In genomic region chr3:161413855-161414210, GRCh38 we compare ENCODE assay signal across 19 cellular contexts. TPM values are rescaled to one million over a fixed set of nuclear protein-coding genes. Genes with fewer than 3 reads are reported as not detected.
A peak's percentile ranks its signal among the peaks of the same experiment; 100 is the strongest.
DNase-seq lines count a peak whose midpoint lies in the region; ATAC-seq, FAIRE-seq and TF ChIP-seq lines count a peak whose summit lies in the region.
"Had no signal": no experiment of that assay in that cellular context is flagged by ENCODE, and none has a peak within 500 bp of the region (broad histone marks: within the 10 kb centered on the region; RNA-seq: fewer than 3 reads in every experiment).

No MANE protein-coding gene starts in this region.

- no peaks in the 10 kb centered on the region for H3K9me3 ChIP-seq in kidney (ENCODE audit: control insufficient read depth in 1 of 2, low read length in 2 of 2)
- H3K9me3 ChIP-seq: heart right ventricle had no signal

- TF ChIP-seq CTCF in kidney (IDR thresholded peaks at IDR 0.05; ENCODE audit: borderline replicate concordance, extremely low read depth, insufficient read depth) = no peak

- H3K36me3 ChIP-seq in kidney (ENCODE audit: control insufficient read depth in 1 of 2, insufficient read depth in 2 of 2, low read length in 2 of 2) = no peaks in the 10 kb centered on the region
- H3K36me3 ChIP-seq: heart right ventricle, spleen had no signal

- no peak for DNase-seq in epithelial cell of prostate (ENCODE audit: low read depth, low spot score)
- no peak for DNase-seq in COR-L47 (lab: John Stamatoyannopoulos, UW)
- no peak for DNase-seq in Ammon's horn (ENCODE audit: low spot score)
- no peak for DNase-seq in NCI-H510A (lab: John Stamatoyannopoulos, UW)
- DNase-seq in kidney = no peak
- DNase-seq: activated CD4-positive, alpha-beta memory T cell treated with anti-CD3 and anti-CD28 coated beads for 36 hours; activated T-cell treated with anti-CD3 and anti-CD28 coated beads, Interleukin-2, amount 50 U/mL, for 48 hours; DMS153; naive B cell; NCI-H2107; NCI-H82; spleen; stimulated activated naive CD4-positive, alpha-beta T cell treated with Interleukin-2 at 50 U/mL for 16 hours had no signal

- peak overlapping the region; percentile 90 for H3K27ac ChIP-seq in epithelial cell of prostate
- no peak overlapping the region for H3K27ac ChIP-seq in kidney (ENCODE audit: low read depth in 2 of 2, low read length in 2 of 2)
- H3K27ac ChIP-seq: spleen had no signal

- no peak for FAIRE-seq in kidney (lab: Jason Lieb, UNC)

- no peak overlapping the region for H3K9ac ChIP-seq in kidney (ENCODE audit: low read length in 2 of 2)

- peaks cover 0 to 3% of the 10 kb centered on the region in 2 donors for H3K4me1 ChIP-seq in kidney (ENCODE audit: control insufficient read depth in 1 of 2, insufficient read depth in 1 of 2, low read depth in 1 of 2, low read length in 2 of 2)
- H3K4me1 ChIP-seq: spleen had no signal

- H3K4me3 ChIP-seq in kidney (ENCODE audit: low read length in 2 of 2) = no peak overlapping the region
- H3K4me3 ChIP-seq: heart right ventricle, spleen had no signal

- intact Hi-C loops in kidney (cut with DNase I) = no loop called here

- peak; percentile 48 for ATAC-seq in GM19043 (IDR thresholded peaks at IDR 0.05; ENCODE audit: low read depth, unreplicated experiment)
- peak; percentile 76 for ATAC-seq in GM21723 (IDR thresholded peaks at IDR 0.05; ENCODE audit: unreplicated experiment)
- peak; percentile 55 for ATAC-seq in HG03159 (IDR thresholded peaks at IDR 0.05; ENCODE audit: unreplicated experiment)

RNA-seq across cellular contexts. Expression of gene SPTSSB, which starts 42.5 kb away (rescaled TPM):
- 7.8 TPM for total RNA-seq in kidney
- polyA plus RNA-seq in kidney (ENCODE audit: insufficient read depth, low read depth, low replicate concordance) = 0.52 TPM
- total RNA-seq: activated CD4-positive, alpha-beta memory T cell treated with anti-CD3 and anti-CD28 coated beads for 36 hours; lung microvascular endothelial cell had no signal
- polyA plus RNA-seq: BJ had no signal
